19 cellular contexts compared by ENCODE assay signal in genomic region chr10:42112331-42113157, GRCh38.
"Had no signal": no experiment of that assay in that cellular context is flagged by ENCODE, and none has a peak within 500 bp of the region (broad histone marks: within the 10 kb centered on the region; RNA-seq: fewer than 3 reads in every experiment).

No MANE protein-coding gene starts in this region.

- H3K36me3 ChIP-seq: neural progenitor cell, prostate gland, right atrium auricular region, spleen, thoracic aorta, tibial nerve, upper lobe of left lung, uterus had no signal

- H3K9me3 ChIP-seq: prostate gland, right atrium auricular region, thoracic aorta had no signal

- H3K36me3 Mint-ChIP-seq: neural progenitor cell; stimulated activated memory B cell treated with anti-CD40 and anti-IgM and Interleukin-4, amounts not matched to agents 10 μg/mL and 1 μg/mL and 100 μg/mL, for 72 hours had no signal

- H3K4me1 Mint-ChIP-seq: nephron; neural progenitor cell; stimulated activated memory B cell treated with anti-CD40 and anti-IgM and Interleukin-4, amounts not matched to agents 10 μg/mL and 1 μg/mL and 100 μg/mL, for 72 hours had no signal

- H3K4me3 Mint-ChIP-seq: naive thymus-derived CD4-positive, alpha-beta T cell; nephron; neural progenitor cell; stimulated activated memory B cell treated with anti-CD40 and anti-IgM and Interleukin-4, amounts not matched to agents 10 μg/mL and 1 μg/mL and 100 μg/mL, for 72 hours had no signal

- H3K4me3 ChIP-seq: dorsolateral prefrontal cortex, neural progenitor cell, prostate gland, right atrium auricular region, skin epidermis, spleen, thoracic aorta, tibial nerve, upper lobe of left lung, uterus had no signal

- H3K27ac ChIP-seq: dorsolateral prefrontal cortex, neural progenitor cell, prostate gland, right atrium auricular region, skin epidermis, spleen, thoracic aorta, tibial nerve, upper lobe of left lung, uterus had no signal

- ATAC-seq: naive thymus-derived CD4-positive, alpha-beta T cell; stimulated activated memory B cell treated with anti-CD40 and anti-IgM and Interleukin-4, amounts not matched to agents 10 μg/mL and 1 μg/mL and 100 μg/mL, for 72 hours; stimulated activated naive CD8-positive, alpha-beta T cell treated with anti-CD3 and anti-CD28 coated beads, Interleukin-15, Interleukin-2, amounts not matched to agents 100 U/mL and 50 U/mL, for 24 hours had no signal

- H3K4me1 ChIP-seq: neural progenitor cell, prostate gland, right atrium auricular region, spleen, tibial nerve, upper lobe of left lung, uterus had no signal

- H3K27me3 Mint-ChIP-seq: naive thymus-derived CD4-positive, alpha-beta T cell; stimulated activated memory B cell treated with anti-CD40 and anti-IgM and Interleukin-4, amounts not matched to agents 10 μg/mL and 1 μg/mL and 100 μg/mL, for 72 hours had no signal

- H3K27me3 ChIP-seq: neural progenitor cell, right atrium auricular region, spleen, tibial nerve, upper lobe of left lung, uterus had no signal

- H3K27ac Mint-ChIP-seq: naive thymus-derived CD4-positive, alpha-beta T cell; nephron; neural progenitor cell; stimulated activated memory B cell treated with anti-CD40 and anti-IgM and Interleukin-4, amounts not matched to agents 10 μg/mL and 1 μg/mL and 100 μg/mL, for 72 hours had no signal

- DNase-seq: dorsolateral prefrontal cortex; effector CD4-positive, alpha-beta T cell; mammary epithelial cell; mesendoderm; midbrain; naive thymus-derived CD4-positive, alpha-beta T cell; spleen; stimulated activated CD4-positive, alpha-beta T cell treated with anti-CD3 and anti-CD28 coated beads, Interleukin-4, amount 100 ng/mL, for 4 hours; stimulated activated naive CD8-positive, alpha-beta T cell treated with anti-CD3 and anti-CD28 coated beads, Interleukin-15, Interleukin-2, amounts not matched to agents 100 U/mL and 50 U/mL, for 24 hours; uterus had no signal
